In the genomic region with DNA sequence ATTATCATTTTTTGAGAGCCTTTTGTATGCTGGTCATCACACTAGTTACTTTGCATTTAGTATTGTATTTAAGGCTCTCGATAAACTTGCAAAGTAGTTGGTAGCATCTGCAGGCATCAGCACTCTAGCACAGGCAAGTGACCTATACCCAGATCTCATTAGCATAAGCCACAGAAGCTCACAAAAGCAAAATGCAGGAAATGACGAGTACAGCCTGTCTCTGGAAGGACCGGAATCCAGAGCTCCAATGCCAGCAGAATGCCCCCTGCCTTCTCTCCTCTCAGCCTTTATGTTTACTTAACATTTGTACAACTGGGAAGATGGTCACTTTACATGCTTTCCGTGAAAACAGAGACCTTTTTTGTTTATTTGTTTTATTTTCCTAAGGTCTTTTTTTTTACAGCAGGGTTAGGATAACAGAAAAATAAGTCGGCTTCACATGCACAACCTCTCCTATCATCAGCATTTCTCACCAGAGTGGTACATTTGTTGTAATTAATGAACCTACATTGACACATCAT, we compare ENCODE assay signal across 17 cellular contexts. TPM values are rescaled to one million over a fixed set of nuclear protein-coding genes. Genes with fewer than 3 reads are reported as not detected.
DNase-seq lines count a peak whose midpoint lies in the region; TF ChIP-seq lines count a peak whose summit lies in the region.
"Had no signal": no experiment of that assay in that cellular context is flagged by ENCODE, and none has a peak within 500 bp of the region (broad histone marks: within the 10 kb centered on the region; RNA-seq: fewer than 3 reads in every experiment).

No MANE protein-coding gene starts in this region.

- H3K79me1 ChIP-seq in neuronal stem cell (ENCODE audit: low read depth, low read length), result no peaks in the 10 kb centered on the region

- peak; percentile 82 for DNase-seq in H4 (ENCODE audit: low spot score)
- peak; percentile 4 for DNase-seq in RKO (ENCODE audit: low spot score)
- DNase-seq in dermis microvascular lymphatic vessel endothelial cell (ENCODE audit: low read depth in 2 of 2), result peak; percentile 20 to 30
- DNase-seq in neuronal stem cell (ENCODE audit: low spot score), result no peak
- DNase-seq in inferior parietal cortex (ENCODE audit: extremely low spot score), result no peak
- DNase-seq in WERI-Rb-1, result no peak
- no peak for DNase-seq in GM10266 (ENCODE audit: extremely low spot score)
- no peak for DNase-seq in NCI-H1694 (lab: John Stamatoyannopoulos, UW)
- DNase-seq: activated T-cell treated with anti-CD3 and anti-CD28 coated beads, Interleukin-2, amount 50 U/mL, for 72 hours; DMS79; effector CD8-positive, alpha-beta T cell; NCI-H187; NCI-H82; psoas muscle; stimulated activated CD4-positive, alpha-beta T cell treated with anti-CD3 and anti-CD28 coated beads, Interleukin-2, amount 100 ng/mL, for 48 hours had no signal

- H2BK5ac ChIP-seq in neuronal stem cell (ENCODE audit: low read length), result no peak overlapping the region

- no peak overlapping the region for H3K4ac ChIP-seq in neuronal stem cell (ENCODE audit: low read length)

- H3K4me2 ChIP-seq in neuronal stem cell (ENCODE audit: insufficient read depth, low read length, poor library complexity, severe bottlenecking), result no peak overlapping the region

- H3K9ac ChIP-seq in neuronal stem cell (ENCODE audit: low read depth, low read length, poor library complexity), result no peak overlapping the region

- no peak overlapping the region for H4K8ac ChIP-seq in neuronal stem cell (ENCODE audit: low read depth, low read length)

- H2AFZ ChIP-seq in neuronal stem cell (ENCODE audit: low read length), result peak overlapping the region; percentile 21

- H3K4me3 ChIP-seq in neuronal stem cell (ENCODE audit: low read length in 2 of 2) (no peak overlapping the region), WERI-Rb-1 (ENCODE audit: low read depth, low read length) (no peak overlapping the region)
- H3K4me3 ChIP-seq: GM12878, psoas muscle had no signal

- H3K23ac ChIP-seq in neuronal stem cell (ENCODE audit: low read depth, low read length, poor library complexity), result no peak overlapping the region

- WGBS in neuronal stem cell (ENCODE audit: extremely low coverage in 2 of 2, insufficient read length in 2 of 2, insufficient replicate concordance in 1 of 2), 2 donors, result no CpG with 5 or more reads among the region's 5 CpGs

- H2BK120ac ChIP-seq in neuronal stem cell (ENCODE audit: low read depth, low read length), result no peak overlapping the region

- no peak overlapping the region for H4K91ac ChIP-seq in neuronal stem cell (ENCODE audit: low read depth, low read length, poor library complexity)

- no peak overlapping the region for H3K14ac ChIP-seq in neuronal stem cell (ENCODE audit: low read length)

- TF ChIP-seq CTCF in WERI-Rb-1 (IDR thresholded peaks at IDR 0.05; ENCODE audit: low read depth, low read length) (no peak), GM10266 (IDR thresholded peaks at IDR 0.05; ENCODE audit: control insufficient read depth, insufficient read depth, low read depth, missing control alignments) (no peak)

- no peaks in the 10 kb centered on the region for H3K4me1 ChIP-seq in neuronal stem cell (ENCODE audit: control insufficient read depth in 2 of 2, insufficient read depth in 1 of 2, low read depth in 1 of 2, low read length in 2 of 2)
- H3K4me1 ChIP-seq: psoas muscle had no signal

- H3K27ac ChIP-seq in neuronal stem cell (replicated peaks; ENCODE audit: low read length), result no peak overlapping the region
- no peak overlapping the region for H3K27ac ChIP-seq in WERI-Rb-1
- H3K27ac ChIP-seq: psoas muscle had no signal

- H3K9me3 ChIP-seq in neuronal stem cell (replicated peaks in 1 of 2; ENCODE audit: control insufficient read depth in 2 of 2, insufficient read depth in 1 of 2, low read depth in 1 of 2, low read length in 2 of 2), result no peaks in the 10 kb centered on the region
- no peaks in the 10 kb centered on the region for H3K9me3 ChIP-seq in WERI-Rb-1 (ENCODE audit: severe bottlenecking)
- H3K9me3 ChIP-seq: psoas muscle had no signal

- H2BK12ac ChIP-seq in neuronal stem cell (ENCODE audit: low read length), result no peak overlapping the region

- H2BK15ac ChIP-seq in neuronal stem cell (ENCODE audit: low read length), result no peak overlapping the region

- H3K36me3 ChIP-seq in neuronal stem cell (replicated peaks in 1 of 2; ENCODE audit: control insufficient read depth in 2 of 2, insufficient read depth in 2 of 2, low read length in 2 of 2) (no peaks in the 10 kb centered on the region), WERI-Rb-1 (no peaks in the 10 kb centered on the region)

- no peak overlapping the region for H2AK5ac ChIP-seq in neuronal stem cell (ENCODE audit: low read depth, low read length)

- H3K27me3 ChIP-seq in neuronal stem cell (ENCODE audit: control insufficient read depth in 3 of 3, insufficient read depth in 3 of 3, low read depth in 1 of 3, low read length in 3 of 3), result no peaks in the 10 kb centered on the region
- no peaks in the 10 kb centered on the region for H3K27me3 ChIP-seq in WERI-Rb-1 (ENCODE audit: insufficient read depth, low read depth, severe bottlenecking)

- no peak overlapping the region for H3K18ac ChIP-seq in neuronal stem cell (ENCODE audit: low read length)

RNA-seq across cellular contexts. Expression of a gene that starts 45.4 kb away (rescaled TPM):
- 4.9 and 9.3 TPM in 2 replicates for total RNA-seq in H4 (2014; rRNA removed; shearing (Covaris generic))
- total RNA-seq in dermis microvascular lymphatic vessel endothelial cell, result under 0.01 and 0.25 TPM in 2 replicates
- 0.10 TPM for polyA plus RNA-seq in neuronal stem cell (2013, experiment 1 of 2)
- 0.12 TPM for polyA plus RNA-seq in neuronal stem cell (2013, experiment 2 of 2)
- total RNA-seq: activated T-cell treated with anti-CD3 and anti-CD28 coated beads, Interleukin-2, amount 50 U/mL, for 72 hours; GM12878; T-helper 2 cell treated with Interferon-gamma antibody and Interleukin-4, amounts not matched to agents 100 ng/mL and 5 ng/mL, for 36 hours had no signal
- polyA plus RNA-seq: GM12878 had no signal

Comparison
In these comparisons a context has a peak if more than half of its experiments do, and no peak if none do; other contexts are left out.
1. DNase-seq: peak in H4 (single experiment), RKO (single experiment) and dermis microvascular lymphatic vessel endothelial cell (2 of 2); none in neuronal stem cell (single experiment), inferior parietal cortex (single experiment), WERI-Rb-1 (single experiment), GM10266 (single experiment) and NCI-H1694 (single experiment).